8 cellular contexts compared by ENCODE assay signal in the genomic region with DNA sequence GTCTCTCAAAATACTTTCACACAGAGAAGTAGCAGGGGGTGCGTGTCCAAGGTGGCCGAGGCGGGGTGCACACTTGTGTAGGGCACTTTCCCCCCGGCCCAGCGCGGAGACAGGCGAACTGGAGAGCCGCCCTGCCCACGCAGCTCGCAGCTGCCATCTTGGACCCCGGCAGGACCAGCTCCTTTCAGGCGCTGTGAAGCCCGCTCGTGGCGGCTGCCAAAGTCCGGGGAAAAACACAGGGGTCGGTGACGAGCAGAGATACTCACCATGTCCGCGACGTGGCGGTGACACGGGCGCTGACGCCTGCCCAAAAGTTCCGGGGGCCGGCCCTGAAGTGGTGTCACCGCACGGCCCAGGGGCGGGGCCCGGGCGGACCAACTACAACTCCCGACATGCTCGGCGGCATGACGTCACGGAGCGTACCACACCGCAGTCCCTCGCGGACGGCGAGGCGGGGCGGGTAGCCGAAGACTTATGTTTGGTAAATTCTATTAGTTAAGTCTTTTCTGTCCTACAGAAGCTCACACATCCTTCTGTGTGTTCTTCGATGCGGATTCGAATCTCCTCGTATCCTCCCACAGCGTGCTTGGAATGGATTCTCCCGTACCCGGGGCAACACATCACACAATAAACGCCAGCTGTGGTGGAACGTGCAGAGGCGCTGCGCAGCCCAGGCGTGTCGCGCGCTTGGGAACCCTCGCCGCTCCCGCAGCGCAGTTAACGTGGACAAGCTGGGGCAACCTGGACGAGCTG. TPM values are rescaled to one million over a fixed set of nuclear protein-coding genes. Genes with fewer than 3 reads are reported as not detected.
DNase-seq lines count a peak whose midpoint lies in the region; ATAC-seq lines count a peak whose summit lies in the region.

A gene with protein sequence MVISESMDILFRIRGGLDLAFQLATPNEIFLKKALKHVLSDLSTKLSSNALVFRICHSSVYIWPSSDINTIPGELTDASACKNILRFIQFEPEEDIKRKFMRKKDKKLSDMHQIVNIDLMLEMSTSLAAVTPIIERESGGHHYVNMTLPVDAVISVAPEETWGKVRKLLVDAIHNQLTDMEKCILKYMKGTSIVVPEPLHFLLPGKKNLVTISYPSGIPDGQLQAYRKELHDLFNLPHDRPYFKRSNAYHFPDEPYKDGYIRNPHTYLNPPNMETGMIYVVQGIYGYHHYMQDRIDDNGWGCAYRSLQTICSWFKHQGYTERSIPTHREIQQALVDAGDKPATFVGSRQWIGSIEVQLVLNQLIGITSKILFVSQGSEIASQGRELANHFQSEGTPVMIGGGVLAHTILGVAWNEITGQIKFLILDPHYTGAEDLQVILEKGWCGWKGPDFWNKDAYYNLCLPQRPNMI (minus strand): TSS at position 365 of the 753 bp plus-strand sequence. CDS start 96 bp downstream, at position 269.

- peak; percentile 91 for ATAC-seq in GM19328 (IDR thresholded peaks at IDR 0.05; ENCODE audit: unreplicated experiment)
- peak; percentile 92 for ATAC-seq in HG03469 (IDR thresholded peaks at IDR 0.05; ENCODE audit: unreplicated experiment)
- peak; percentile 95 for ATAC-seq in left lobe of liver

- peak; percentile 62 to 92 (median 88) for DNase-seq in C1 segment of cervical spinal cord (lab: John Stamatoyannopoulos, UW)
- DNase-seq in NCI-H69 (lab: John Stamatoyannopoulos, UW): peak; percentile 87
- DNase-seq in activated CD4-positive, alpha-beta T cell treated with anti-CD3 and anti-CD28 coated beads, Interleukin-2, amount 50 U/mL, for 24 hours (ENCODE audit: low read depth in 1 of 2, low spot score in 1 of 2): peak; percentile 81 to 89
- peak; percentile 94 for DNase-seq in left lobe of liver (ENCODE audit: low spot score)
- DNase-seq in stimulated activated CD4-positive, alpha-beta T cell treated with anti-CD3 and anti-CD28 coated beads, Interleukin-2, amount 100 ng/mL, for 24 hours: peak; percentile 83 to 87

- H3K36me3 Mint-ChIP-seq in dendritic cell treated with granulocyte-macrophage colony-stimulating factor and Interleukin-4, amounts not matched to agents 40 ng/mL and 50 ng/mL, for 4 days (ENCODE audit: low read depth): peaks cover 30% of the 10 kb centered on the region

- no peaks in the 10 kb centered on the region for H3K9me3 Mint-ChIP-seq in dendritic cell treated with granulocyte-macrophage colony-stimulating factor and Interleukin-4, amounts not matched to agents 40 ng/mL and 50 ng/mL, for 4 days

- H3K27me3 Mint-ChIP-seq in dendritic cell treated with granulocyte-macrophage colony-stimulating factor and Interleukin-4, amounts not matched to agents 40 ng/mL and 50 ng/mL, for 4 days: peaks cover 28% of the 10 kb centered on the region

- H3K4me1 Mint-ChIP-seq in dendritic cell treated with granulocyte-macrophage colony-stimulating factor and Interleukin-4, amounts not matched to agents 40 ng/mL and 50 ng/mL, for 4 days (ENCODE audit: low read depth): peaks cover 36% of the 10 kb centered on the region

- peak within 1 kb of the TSS; percentile 79 for H3K4me3 Mint-ChIP-seq in dendritic cell treated with granulocyte-macrophage colony-stimulating factor and Interleukin-4, amounts not matched to agents 40 ng/mL and 50 ng/mL, for 4 days

- intact Hi-C loops in dendritic cell treated with granulocyte-macrophage colony-stimulating factor and Interleukin-4, amounts not matched to agents 40 ng/mL and 50 ng/mL, for 4 days (cut with micrococcal nuclease): loop anchor here (1.0 to 10.0 kb wide), 4 partner anchors 15 to 221 kb away; a partner anchor contains a TSS

- H3K27ac Mint-ChIP-seq in dendritic cell treated with granulocyte-macrophage colony-stimulating factor and Interleukin-4, amounts not matched to agents 40 ng/mL and 50 ng/mL, for 4 days: peak within 1 kb of the TSS; percentile 94

RNA-seq across cellular contexts. Expression of the gene that starts here (rescaled TPM):
- 16.9 TPM for total RNA-seq in left lobe of liver

Comparison
In these comparisons a context has a peak if more than half of its experiments do, and no peak if none do; other contexts are left out.
1. Peak in every context shown above with its lines: DNase-seq and ATAC-seq.